In the genomic region with DNA sequence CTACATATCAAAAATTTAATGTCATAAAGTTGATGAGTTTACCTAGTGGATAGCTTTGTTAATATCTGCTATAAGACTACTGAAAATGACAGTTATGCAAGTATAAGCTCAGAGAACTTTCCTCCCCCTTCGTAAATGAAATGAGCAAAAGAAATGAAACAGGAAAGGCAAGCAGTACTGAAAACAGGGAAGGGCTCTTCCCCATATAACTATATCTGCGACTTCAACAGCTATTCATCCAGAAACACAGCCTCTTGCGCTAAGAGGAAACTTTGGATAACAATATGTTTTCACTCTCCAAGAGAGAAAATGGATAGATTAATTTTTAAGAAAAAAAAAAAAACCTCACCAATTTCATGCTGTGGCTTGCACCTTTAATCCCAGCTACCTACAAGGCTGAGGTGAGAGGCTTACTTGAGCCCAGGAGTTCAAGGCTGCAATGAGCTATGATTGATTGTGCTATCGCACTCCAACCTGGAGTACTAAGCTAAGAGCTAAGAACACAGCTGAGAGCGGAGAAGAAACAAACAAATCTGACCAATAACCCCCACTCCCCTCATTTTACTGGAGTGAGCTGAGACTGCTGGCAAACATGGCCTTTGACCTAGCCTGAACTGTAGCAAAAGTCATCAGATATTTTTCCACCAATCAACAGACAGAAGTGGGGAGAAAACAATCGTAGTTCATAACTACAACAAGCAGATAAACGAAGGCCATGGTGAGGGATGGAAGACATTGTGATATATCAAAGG, we compare ENCODE assay signal across 30 cellular contexts. TPM values are rescaled to one million over a fixed set of nuclear protein-coding genes. Genes with fewer than 3 reads are reported as not detected.
"Had no signal": no experiment of that assay in that cellular context is flagged by ENCODE, and none has a peak within 500 bp of the region (broad histone marks: within the 10 kb centered on the region; RNA-seq: fewer than 3 reads in every experiment).

No MANE protein-coding gene starts in this region.

- H3K4me1 Mint-ChIP-seq: activated CD4-positive, alpha-beta memory T cell treated with anti-CD3 and anti-CD28 coated beads, Interleukin-2, amount 10 ng/mL, durations not matched to agents 7 days and 5 days; activated CD4-positive, alpha-beta T cell treated with anti-CD3 and anti-CD28 coated beads, Interleukin-2, amount 10 ng/mL, durations not matched to agents 7 days and 5 days; activated naive CD4-positive, alpha-beta T cell treated with anti-CD3 and anti-CD28 coated beads, Interleukin-2, amount 10 ng/mL, durations not matched to agents 7 days and 5 days; natural killer cell; stimulated activated effector memory CD8-positive, alpha-beta T cell treated with anti-CD3 and anti-CD28 coated beads, Interleukin-12 subunit alpha, Interleukin-12 subunit beta, amount 100 ng/mL, for 72 hours had no signal

- H3K9me3 ChIP-seq: heart left ventricle, sigmoid colon, upper lobe of right lung had no signal

- H3K27ac Mint-ChIP-seq: activated CD4-positive, alpha-beta memory T cell treated with anti-CD3 and anti-CD28 coated beads, Interleukin-2, amount 10 ng/mL, durations not matched to agents 7 days and 5 days; activated CD4-positive, alpha-beta T cell treated with anti-CD3 and anti-CD28 coated beads, Interleukin-2, amount 10 ng/mL, durations not matched to agents 7 days and 5 days; activated naive CD4-positive, alpha-beta T cell treated with anti-CD3 and anti-CD28 coated beads, Interleukin-2, amount 10 ng/mL, durations not matched to agents 7 days and 5 days; activated naive CD8-positive, alpha-beta T cell treated with anti-CD3 and anti-CD28 coated beads, Interleukin-2, amount 10 ng/mL, durations not matched to agents 7 days and 5 days; activated T-cell treated with anti-CD3 and anti-CD28 coated beads, Interleukin-2, amount 50 U/mL, for 24 hours; natural killer cell; stimulated activated effector memory CD8-positive, alpha-beta T cell treated with anti-CD3 and anti-CD28 coated beads, Interleukin-12 subunit alpha, Interleukin-12 subunit beta, amount 100 ng/mL, for 72 hours; stimulated activated naive CD8-positive, alpha-beta T cell treated with anti-CD3 and anti-CD28 coated beads, Interleukin-15, Interleukin-2, amounts not matched to agents 100 ng/mL and 50 ng/mL, for 24 hours; WTC11 had no signal

- ATAC-seq: esophagus mucosa; heart left ventricle; left ventricle myocardium superior; natural killer cell; stimulated activated effector memory CD8-positive, alpha-beta T cell treated with anti-CD3 and anti-CD28 coated beads, Interleukin-12 subunit alpha, Interleukin-12 subunit beta, amount 100 ng/mL, for 72 hours; upper lobe of right lung; WTC11 had no signal

- H3K4me3 ChIP-seq: heart left ventricle, sigmoid colon, upper lobe of right lung had no signal

- H3K27me3 Mint-ChIP-seq: activated naive CD4-positive, alpha-beta T cell treated with anti-CD3 and anti-CD28 coated beads, Interleukin-2, amount 10 ng/mL, durations not matched to agents 7 days and 5 days; activated T-cell treated with anti-CD3 and anti-CD28 coated beads, Interleukin-2, amount 50 U/mL, for 24 hours; stimulated activated naive CD8-positive, alpha-beta T cell treated with anti-CD3 and anti-CD28 coated beads, Interleukin-15, Interleukin-2, amounts not matched to agents 100 ng/mL and 50 ng/mL, for 24 hours had no signal

- H3K36me3 Mint-ChIP-seq: activated naive CD4-positive, alpha-beta T cell treated with anti-CD3 and anti-CD28 coated beads, Interleukin-2, amount 10 ng/mL, durations not matched to agents 7 days and 5 days; activated naive CD8-positive, alpha-beta T cell treated with anti-CD3 and anti-CD28 coated beads, Interleukin-2, amount 10 ng/mL, durations not matched to agents 7 days and 5 days; natural killer cell; stimulated activated effector memory CD8-positive, alpha-beta T cell treated with anti-CD3 and anti-CD28 coated beads, Interleukin-12 subunit alpha, Interleukin-12 subunit beta, amount 100 ng/mL, for 72 hours had no signal

- H3K4me3 Mint-ChIP-seq: activated CD4-positive, alpha-beta memory T cell treated with anti-CD3 and anti-CD28 coated beads, Interleukin-2, amount 10 ng/mL, durations not matched to agents 7 days and 5 days; activated CD4-positive, alpha-beta T cell treated with anti-CD3 and anti-CD28 coated beads, Interleukin-2, amount 10 ng/mL, durations not matched to agents 7 days and 5 days; activated naive CD4-positive, alpha-beta T cell treated with anti-CD3 and anti-CD28 coated beads, Interleukin-2, amount 10 ng/mL, durations not matched to agents 7 days and 5 days; activated naive CD8-positive, alpha-beta T cell treated with anti-CD3 and anti-CD28 coated beads, Interleukin-2, amount 10 ng/mL, durations not matched to agents 7 days and 5 days; activated T-cell treated with anti-CD3 and anti-CD28 coated beads, Interleukin-2, amount 50 U/mL, for 24 hours; natural killer cell; stimulated activated effector memory CD8-positive, alpha-beta T cell treated with anti-CD3 and anti-CD28 coated beads, Interleukin-12 subunit alpha, Interleukin-12 subunit beta, amount 100 ng/mL, for 72 hours; stimulated activated naive CD8-positive, alpha-beta T cell treated with anti-CD3 and anti-CD28 coated beads, Interleukin-15, Interleukin-2, amounts not matched to agents 100 ng/mL and 50 ng/mL, for 24 hours; WTC11 had no signal

- H3K27ac ChIP-seq: heart left ventricle, sigmoid colon, upper lobe of right lung had no signal

- H3K4me1 ChIP-seq: heart left ventricle, sigmoid colon, upper lobe of right lung had no signal

- H3K9me3 Mint-ChIP-seq: activated CD4-positive, alpha-beta memory T cell treated with anti-CD3 and anti-CD28 coated beads, Interleukin-2, amount 10 ng/mL, durations not matched to agents 7 days and 5 days; activated CD4-positive, alpha-beta T cell treated with anti-CD3 and anti-CD28 coated beads, Interleukin-2, amount 10 ng/mL, durations not matched to agents 7 days and 5 days; activated naive CD4-positive, alpha-beta T cell treated with anti-CD3 and anti-CD28 coated beads, Interleukin-2, amount 10 ng/mL, durations not matched to agents 7 days and 5 days; activated naive CD8-positive, alpha-beta T cell treated with anti-CD3 and anti-CD28 coated beads, Interleukin-2, amount 10 ng/mL, durations not matched to agents 7 days and 5 days; activated T-cell treated with anti-CD3 and anti-CD28 coated beads, Interleukin-2, amount 50 U/mL, for 24 hours; natural killer cell; stimulated activated effector memory CD8-positive, alpha-beta T cell treated with anti-CD3 and anti-CD28 coated beads, Interleukin-12 subunit alpha, Interleukin-12 subunit beta, amount 100 ng/mL, for 72 hours; stimulated activated naive CD8-positive, alpha-beta T cell treated with anti-CD3 and anti-CD28 coated beads, Interleukin-15, Interleukin-2, amounts not matched to agents 100 ng/mL and 50 ng/mL, for 24 hours had no signal

- H3K27me3 ChIP-seq: sigmoid colon, upper lobe of right lung had no signal

- DNase-seq: activated CD4-positive, alpha-beta memory T cell treated with anti-CD3 and anti-CD28 coated beads, Interleukin-2, amount 10 ng/mL, durations not matched to agents 7 days and 5 days; activated CD4-positive, alpha-beta T cell treated with anti-CD3 and anti-CD28 coated beads for 1 hour; activated CD4-positive, alpha-beta T cell treated with anti-CD3 and anti-CD28 coated beads, Interleukin-2, amount 10 ng/mL, durations not matched to agents 7 days and 5 days; activated CD8-positive, alpha-beta memory T cell treated with anti-CD3 and anti-CD28 coated beads, Interleukin-2, amount 50 U/mL, for 48 hours; activated gamma-delta T cell; activated naive CD4-positive, alpha-beta T cell treated with anti-CD3 and anti-CD28 coated beads, Interleukin-2, amount 10 ng/mL, durations not matched to agents 7 days and 5 days; activated naive CD8-positive, alpha-beta T cell treated with anti-CD3 and anti-CD28 coated beads, Interleukin-2, amount 10 ng/mL, durations not matched to agents 7 days and 5 days; activated T-cell treated with anti-CD3 and anti-CD28 coated beads, Interleukin-2, amount 50 U/mL, for 24 hours; amniotic stem cell; caudate nucleus; foreskin fibroblast; heart left ventricle; left ventricle myocardium superior; mesenchymal stem cell; natural killer cell; posterior cingulate gyrus; sigmoid colon; small intestine; stimulated activated CD4-positive, alpha-beta T cell treated with anti-CD3 and anti-CD28 coated beads, Interleukin-4, amount 100 ng/mL, for 24 hours; T-helper 2 cell; upper lobe of right lung had no signal

- H3K36me3 ChIP-seq: heart left ventricle, sigmoid colon, upper lobe of right lung had no signal

RNA-seq across cellular contexts. Expression of a gene that starts 31.9 kb away (rescaled TPM):
- total RNA-seq: activated CD4-positive, alpha-beta memory T cell treated with anti-CD3 and anti-CD28 coated beads, Interleukin-2, amount 10 ng/mL, durations not matched to agents 7 days and 5 days; activated CD4-positive, alpha-beta T cell treated with anti-CD3 and anti-CD28 coated beads, Interleukin-2, amount 10 ng/mL, durations not matched to agents 7 days and 5 days; activated naive CD8-positive, alpha-beta T cell treated with anti-CD3 and anti-CD28 coated beads, Interleukin-2, amount 10 ng/mL, durations not matched to agents 7 days and 5 days; astrocyte; chondrocyte; kidney epithelial cell; natural killer cell; osteoblast; renal cortical epithelial cell; WTC11 had no signal

RNA-seq across cellular contexts. Expression of a gene that starts 54.3 kb away (rescaled TPM):
- total RNA-seq: chondrocyte, kidney epithelial cell had no signal
